14 cellular contexts compared by ENCODE assay signal in the genomic region with DNA sequence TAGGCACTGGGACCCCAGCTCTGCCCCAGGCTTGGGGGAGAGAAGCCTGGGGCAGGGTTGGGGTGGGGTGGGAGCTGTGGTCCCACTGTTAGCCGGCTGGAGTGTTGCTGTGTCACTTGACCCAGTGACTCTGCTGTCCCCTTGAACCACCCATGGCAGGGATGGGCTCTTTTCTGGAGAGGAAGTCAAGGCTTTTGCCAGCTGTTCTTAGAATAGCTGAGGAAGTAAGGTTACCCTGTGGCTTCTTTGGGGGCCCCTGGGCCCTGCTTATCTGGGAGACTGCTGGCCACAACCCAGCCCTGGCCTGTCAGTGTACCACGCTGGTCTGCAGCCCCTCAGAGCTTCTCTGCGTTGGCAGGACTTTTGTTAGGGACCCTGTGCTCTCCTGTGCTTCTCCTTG. TPM values are rescaled to one million over a fixed set of nuclear protein-coding genes. Genes with fewer than 3 reads are reported as not detected.
DNase-seq lines count a peak whose midpoint lies in the region; ATAC-seq, FAIRE-seq and TF ChIP-seq lines count a peak whose summit lies in the region.
"Had no signal": no experiment of that assay in that cellular context is flagged by ENCODE, and none has a peak within 500 bp of the region (broad histone marks: within the 10 kb centered on the region; RNA-seq: fewer than 3 reads in every experiment).

No MANE protein-coding gene starts in this region.

- H3K79me2 ChIP-seq in K562 (ENCODE audit: control insufficient read depth, insufficient read depth, low read length) = no peaks in the 10 kb centered on the region
- H3K79me2 ChIP-seq in OCI-LY7 (ENCODE audit: insufficient read depth, low read depth, low read length) = no peaks in the 10 kb centered on the region

- FAIRE-seq in K562 (lab: Jason Lieb, UNC) = no peak
- FAIRE-seq: H1 had no signal

- intact Hi-C loops in CD14-positive monocyte (cut with micrococcal nuclease) (loop anchor here (5.0 to 10.0 kb wide), 2 partner anchors 52 to 110 kb away; no protein-coding TSS in a partner anchor), K562 (cut with micrococcal nuclease) (no loop called here), OCI-LY7 (cut with micrococcal nuclease; ENCODE audit: unreplicated experiment) (no loop called here)

- H3K4me1 ChIP-seq in K562 (replicated peaks in 1 of 2; ENCODE audit: control insufficient read depth in 2 of 2, insufficient read depth in 2 of 2, low read length in 2 of 2) (peaks cover 5 to 39% of the 10 kb centered on the region in 2 experiments; a peak in 3 of 5 replicates), lung (ENCODE audit: control insufficient read depth in 2 of 2, insufficient read depth in 2 of 2, low read length in 2 of 2) (no peaks in the 10 kb centered on the region), OCI-LY7 (ENCODE audit: insufficient read depth, low read length, poor library complexity, severe bottlenecking) (peaks cover 4% of the 10 kb centered on the region)
- H3K4me1 ChIP-seq: foreskin keratinocyte had no signal

- H3K9me2 ChIP-seq in OCI-LY7 (ENCODE audit: insufficient read depth, low read length) = no peaks in the 10 kb centered on the region

- peak overlapping the region in 1 of 2 experiments; percentile 78; a peak in 2 of 4 replicates for H3K9ac ChIP-seq in K562 (ENCODE audit: insufficient read depth in 1 of 2, low read depth in 2 of 2, low read length in 2 of 2)

- H3K9me3 ChIP-seq in K562 (replicated peaks; ENCODE audit: control insufficient read depth, insufficient read depth, low read depth, low read length) (no peaks in the 10 kb centered on the region), lung (ENCODE audit: control insufficient read depth in 2 of 2, insufficient read depth in 1 of 2, low read length in 1 of 2) (no peaks in the 10 kb centered on the region), OCI-LY7 (ENCODE audit: low read length) (no peaks in the 10 kb centered on the region)
- H3K9me3 ChIP-seq: stomach had no signal

- 30% methylated on average over 2 of the region's 3 CpGs for WGBS in K562 (ENCODE audit: insufficient coverage, low coverage, missing lambda C conversion rate)
- 32 to 63% methylated on average over 3 of the region's 3 CpGs for WGBS in lung, 2 donors

- no peaks in the 10 kb centered on the region for H3K9me1 ChIP-seq in K562 (ENCODE audit: control insufficient read depth, insufficient read depth, low read length)

- POLR2A ChIA-PET in K562 (lab: Yijun Ruan, JAX) = no interaction called here
- POLR2A ChIA-PET in OCI-LY7 (lab: Charles Lee) = interaction anchor here (1.0 kb wide), 1 partner anchor 99 kb away, joined by 3 read pairs; no protein-coding TSS in a partner anchor

- peaks cover 50% of the 10 kb centered on the region for H3K4me1 Mint-ChIP-seq in CD14-positive monocyte

- H4K20me1 ChIP-seq in K562 (replicated peaks; ENCODE audit: control insufficient read depth, insufficient read depth, low read length) = no peaks in the 10 kb centered on the region
- H4K20me1 ChIP-seq in OCI-LY7 (ENCODE audit: insufficient read depth, low read length) = no peaks in the 10 kb centered on the region

- TF ChIP-seq RAD21 in K562 (CRISPR knock-in tag; conservative IDR thresholded peaks at IDR 0.05 in 1 of 2, IDR thresholded peaks at IDR 0.05 in 1 of 2) = no peak

- no peak for TF ChIP-seq POLR2A in K562 (conservative IDR thresholded peaks at IDR 0.05)

- no TSS peak for BruUV-seq in K562 (replicated peaks; lab: Mats Ljungman, UMichigan)
- no TSS peak for BruUV-seq in OCI-LY7 (replicated peaks; lab: Mats Ljungman, UMichigan)

- TF ChIP-seq EP300 in K562 (IDR thresholded peaks at IDR 0.05; ENCODE audit: low read length) = no peak

- peak overlapping the region; percentile 51 to 71 for H3K4me3 Mint-ChIP-seq in CD14-positive monocyte

- H3K36me3 ChIP-seq in K562 (ENCODE audit: control insufficient read depth, insufficient read depth, low read length) = peaks cover 13% of the 10 kb centered on the region; the same call in 1 of the 3 replicates
- peaks cover 6 to 46% of the 10 kb centered on the region in 2 donors for H3K36me3 ChIP-seq in lung (ENCODE audit: control insufficient read depth in 2 of 2, insufficient read depth in 2 of 2, low read length in 2 of 2)
- peaks cover 24% of the 10 kb centered on the region for H3K36me3 ChIP-seq in OCI-LY7 (ENCODE audit: insufficient read depth, low read length)

- H3K4me2 ChIP-seq in K562 (ENCODE audit: insufficient read depth, low read length) (no peak overlapping the region), OCI-LY7 (ENCODE audit: low read length) (no peak overlapping the region)

- no peak overlapping the region for H3K4me3 ChIP-seq in K562
- H3K4me3 ChIP-seq in lung = no peak overlapping the region
- H3K4me3 ChIP-seq in OCI-LY7 (ENCODE audit: low read depth, low read length, poor library complexity, severe bottlenecking) = no peak overlapping the region
- H3K4me3 ChIP-seq: stomach had no signal

- H3K27me3 ChIP-seq in K562 (ENCODE audit: control insufficient read depth in 2 of 2, insufficient read depth in 2 of 2, low read length in 2 of 2) (no peaks in the 10 kb centered on the region), lung (ENCODE audit: control insufficient read depth, insufficient read depth) (no peaks in the 10 kb centered on the region)
- H3K27me3 ChIP-seq: foreskin keratinocyte, stomach had no signal

- ATAC-seq in K562 (no peak), lung (ENCODE audit: insufficient read depth, low FRiP score) (peak; percentile 37), HG03439 (IDR thresholded peaks at IDR 0.05; ENCODE audit: unreplicated experiment) (no peak), GM18907 (IDR thresholded peaks at IDR 0.05; ENCODE audit: unreplicated experiment) (no peak), GM19324 (IDR thresholded peaks at IDR 0.05; ENCODE audit: low FRiP score, unreplicated experiment) (no peak)
- ATAC-seq: foreskin keratinocyte had no signal

- CTCF ChIA-PET in K562 (lab: Yijun Ruan, JAX; ENCODE audit: low intra/inter-chr PET ratio) (no interaction called here), OCI-LY7 (lab: Charles Lee; ENCODE audit: unreplicated experiment) (no interaction called here)

- TF ChIP-seq CTCF in CD14-positive monocyte (IDR thresholded peaks at IDR 0.05) (no peak), K562 (IDR thresholded peaks at IDR 0.05 in 2 of 3, conservative IDR thresholded peaks at IDR 0.05 in 1 of 3; ENCODE audit: insufficient read depth in 2 of 3, low read depth in 1 of 3, low read length in 3 of 3) (no peak), lung (IDR thresholded peaks at IDR 0.05; ENCODE audit: control extremely low read depth, extremely low read depth) (no peak), OCI-LY7 (conservative IDR thresholded peaks at IDR 0.05; ENCODE audit: low read length) (no peak)

- H3K27ac ChIP-seq in K562 (ENCODE audit: extremely low read depth, low read depth, low read length) (no peak overlapping the region), lung (ENCODE audit: low read depth in 1 of 2, low read length in 1 of 2) (peak overlapping the region in 1 of 2 donors; percentile 39), OCI-LY7 (ENCODE audit: low read depth, low read length, poor library complexity, severe bottlenecking) (no peak overlapping the region)
- H3K27ac ChIP-seq: foreskin keratinocyte had no signal

- peaks cover 43 to 62% of the 10 kb centered on the region in 2 donors for H3K36me3 Mint-ChIP-seq in CD14-positive monocyte

- H2AFZ ChIP-seq in K562 (ENCODE audit: low read depth, low read length) = no peak overlapping the region
- no peak overlapping the region for H2AFZ ChIP-seq in OCI-LY7 (ENCODE audit: low read length)

- DNase-seq in CD14-positive monocyte (ENCODE audit: low spot score) = peak; percentile 86
- peak; percentile 95 for DNase-seq in MV-4-11 (lab: John Stamatoyannopoulos, UW)
- DNase-seq in K562 (ENCODE audit: extremely low read depth in 1 of 4, low spot score in 3 of 4) = no peak
- DNase-seq in lung (ENCODE audit: low spot score) = peak; percentile 56
- DNase-seq in OCI-LY7 (ENCODE audit: low spot score) = no peak
- DNase-seq: foreskin keratinocyte; NCI-H1105; stimulated activated CD4-positive, alpha-beta T cell treated with anti-CD3 and anti-CD28 coated beads, Interleukin-4, amount 100 ng/mL, for 4 hours; stomach had no signal

- peaks cover 0 to 5% (median 0%) of the 10 kb centered on the region in 7 donors for H3K9me3 Mint-ChIP-seq in CD14-positive monocyte

- no peaks in the 10 kb centered on the region for H3K27me3 Mint-ChIP-seq in CD14-positive monocyte (ENCODE audit: low read depth in 3 of 3)

- in situ Hi-C loops in K562 (cut with MboI) = no loop called here

- H3K27ac Mint-ChIP-seq in CD14-positive monocyte = peak overlapping the region; percentile 98 to 100 (median 99)

RNA-seq across cellular contexts. Expression of a gene that starts 9.1 kb away (rescaled TPM):
- polyA plus RNA-seq in CD14-positive monocyte = 10 to 100 TPM; 11.2 to 14.4 TPM
- 25.7 and 85.1 TPM in 2 replicates for total RNA-seq in K562 (2011; cell fraction: chromatin; rRNA removed; ENCODE audit: low replicate concordance)
- 82.6 and 98.1 TPM in 2 replicates for total RNA-seq in K562 (2011; cell fraction: nucleolus; rRNA removed)
- 36.0 and 52.2 TPM in 2 replicates for total RNA-seq in K562 (2011; cell fraction: nucleoplasm; rRNA removed)
- 19.6 and 25.6 TPM in 2 replicates for total RNA-seq in K562 (2014; rRNA removed)
- 3.2 and 6.5 TPM in 2 replicates for total RNA-seq in K562 (2014; rRNA removed; fragmentation: Illumina TruSeq; extraction: Trizol)
- 8.3 and 9.6 TPM in 2 replicates for total RNA-seq in K562 (2015; rRNA removed; fragmentation: Illumina TruSeq; extraction: Trizol)
- 30.2 and 32.3 TPM in 2 replicates for total RNA-seq in K562 (2021)
- polyA plus RNA-seq in K562 (2011; rRNA removed) = 7.4 and 16.1 TPM in 2 replicates
- 10.8 and 19.2 TPM in 2 replicates for polyA plus RNA-seq in K562 (2011; cell fraction: cytosol; rRNA removed)
- 41.4 and 57.5 TPM in 2 replicates for polyA plus RNA-seq in K562 (2011; cell fraction: nucleus; rRNA removed)
- polyA plus RNA-seq in K562 (2012) = 18.1 and 35.8 TPM in 2 replicates
- 9.9 and 12.8 TPM in 2 replicates for polyA plus RNA-seq in K562 (2014; fragmentation: Illumina TruSeq; extraction: Trizol)
- polyA plus RNA-seq in K562 (2014; fragmentation: Nextera tagmentation; extraction: Ambion mirVana) = under 1 TPM; 0.07 to 0.74 TPM
- 15.7 and 17.0 TPM in 2 replicates for polyA plus RNA-seq in K562 (2014; rRNA removed)
- polyA minus RNA-seq in K562 (2011; rRNA and poly(A)+ RNA removed) = 6.2 and 8.8 TPM in 2 replicates
- polyA minus RNA-seq in K562 (2011; cell fraction: cytosol; rRNA and poly(A)+ RNA removed) = 16.3 and 30.6 TPM in 2 replicates
- 23.7 and 30.1 TPM in 2 replicates for polyA minus RNA-seq in K562 (2011; cell fraction: nucleus; rRNA and poly(A)+ RNA removed)
- total RNA-seq in lung = 100 to 1,000 TPM in 1 of 2 donors, 10 to 100 TPM in 1; 41.8 to 267 TPM
- polyA plus RNA-seq in lung = 100 to 1,000 TPM in 1 of 2 donors, 10 to 100 TPM in 1; 89.9 to 154 TPM
- 50.6 and 54.3 TPM in 2 replicates for total RNA-seq in OCI-LY7 (2014; rRNA removed; shearing (Covaris generic))
- 92.4 and 93.0 TPM in 2 replicates for total RNA-seq in OCI-LY7 (2022)

RNA-seq across cellular contexts. Expression of a gene that starts 22.2 kb away (rescaled TPM):
- polyA plus RNA-seq in CD14-positive monocyte (10 to 100 TPM; 32.8 to 34.3 TPM), K562 (2011; rRNA removed) (10.6 and 12.0 TPM in 2 replicates), K562 (2014; fragmentation: Illumina TruSeq; extraction: Trizol) (7.1 and 8.9 TPM in 2 replicates), K562 (2014; fragmentation: Nextera tagmentation; extraction: Ambion mirVana) (under 1 TPM; 0.25 to 0.83 TPM), K562 (2014; rRNA removed) (15.4 and 17.0 TPM in 2 replicates), lung (10 to 100 TPM; 54.4 to 68.1 TPM)
- 31.5 and 96.4 TPM in 2 replicates for total RNA-seq in K562 (2011; cell fraction: chromatin; rRNA removed; ENCODE audit: low replicate concordance)
- total RNA-seq in K562 (2011; cell fraction: nucleolus; rRNA removed) = 70.1 and 71.4 TPM in 2 replicates
- total RNA-seq in K562 (2011; cell fraction: nucleoplasm; rRNA removed) = 41.6 and 43.7 TPM in 2 replicates
- total RNA-seq in K562 (2014; rRNA removed) (3.9 and 7.4 TPM in 2 replicates), K562 (2014; rRNA removed; fragmentation: Illumina TruSeq; extraction: Trizol) (1.5 and 2.6 TPM in 2 replicates), K562 (2015; rRNA removed; fragmentation: Illumina TruSeq; extraction: Trizol) (3.5 and 4.9 TPM in 2 replicates), K562 (2021) (14.2 and 15.1 TPM in 2 replicates), lung (10 to 100 TPM; 11.6 to 65.3 TPM), OCI-LY7 (2022) (16.7 and 18.3 TPM in 2 replicates)
- polyA plus RNA-seq in K562 (2011; cell fraction: cytosol; rRNA removed) = 10.0 and 24.6 TPM in 2 replicates
- 37.8 and 59.0 TPM in 2 replicates for polyA plus RNA-seq in K562 (2011; cell fraction: nucleus; rRNA removed)
- polyA plus RNA-seq in K562 (2012) = 11.8 and 15.7 TPM in 2 replicates
- 4.7 and 8.5 TPM in 2 replicates for polyA minus RNA-seq in K562 (2011; rRNA and poly(A)+ RNA removed)
- 7.9 and 10.4 TPM in 2 replicates for polyA minus RNA-seq in K562 (2011; cell fraction: cytosol; rRNA and poly(A)+ RNA removed)
- polyA minus RNA-seq in K562 (2011; cell fraction: nucleus; rRNA and poly(A)+ RNA removed) = 9.4 and 11.6 TPM in 2 replicates
- total RNA-seq in OCI-LY7 (2014; rRNA removed; shearing (Covaris generic)) = 2.4 and 7.8 TPM in 2 replicates

RNA-seq across cellular contexts. Expression of a gene that starts 28.7 kb away (rescaled TPM):
- 1 to 10 TPM in 1 of 2 donors, under 1 TPM in 1; 0.41 to 1.0 TPM for polyA plus RNA-seq in CD14-positive monocyte
- total RNA-seq in K562 (2011; cell fraction: chromatin; rRNA removed; ENCODE audit: low replicate concordance) = 0.39 and 3.7 TPM in 2 replicates
- total RNA-seq in K562 (2011; cell fraction: nucleolus; rRNA removed) = 1.8 and 2.5 TPM in 2 replicates
- total RNA-seq in K562 (2011; cell fraction: nucleoplasm; rRNA removed) = 2.4 and 2.6 TPM in 2 replicates
- 5.9 and 8.0 TPM in 2 replicates for total RNA-seq in K562 (2014; rRNA removed)
- 1.4 and 2.4 TPM in 2 replicates for total RNA-seq in K562 (2014; rRNA removed; fragmentation: Illumina TruSeq; extraction: Trizol)
- total RNA-seq in K562 (2015; rRNA removed; fragmentation: Illumina TruSeq; extraction: Trizol) = 4.1 and 4.6 TPM in 2 replicates
- 9.1 and 9.3 TPM in 2 replicates for total RNA-seq in K562 (2021)
- polyA plus RNA-seq in K562 (2011; rRNA removed) = 4.9 and 7.6 TPM in 2 replicates
- 11.3 and 16.2 TPM in 2 replicates for polyA plus RNA-seq in K562 (2011; cell fraction: cytosol; rRNA removed)
- polyA plus RNA-seq in K562 (2011; cell fraction: nucleus; rRNA removed) = 4.4 and 6.5 TPM in 2 replicates
- polyA plus RNA-seq in K562 (2012) = 7.0 and 15.6 TPM in 2 replicates
- 12.9 and 17.2 TPM in 2 replicates for polyA plus RNA-seq in K562 (2014; fragmentation: Illumina TruSeq; extraction: Trizol)
- polyA plus RNA-seq in K562 (2014; fragmentation: Nextera tagmentation; extraction: Ambion mirVana) = under 1 TPM; 0.04 TPM
- 5.3 and 6.3 TPM in 2 replicates for polyA plus RNA-seq in K562 (2014; rRNA removed)
- polyA minus RNA-seq in K562 (2011; rRNA and poly(A)+ RNA removed) = 1.1 and 1.6 TPM in 2 replicates
- polyA minus RNA-seq in K562 (2011; cell fraction: cytosol; rRNA and poly(A)+ RNA removed) = 3.9 and 6.9 TPM in 2 replicates
- 1.1 and 2.1 TPM in 2 replicates for polyA minus RNA-seq in K562 (2011; cell fraction: nucleus; rRNA and poly(A)+ RNA removed)
- total RNA-seq in lung = 10 to 100 TPM; 25.2 to 44.1 TPM
- 10 to 100 TPM; 24.2 to 71.8 TPM for polyA plus RNA-seq in lung
- not detected in 2 replicates for total RNA-seq in OCI-LY7 (2014; rRNA removed; shearing (Covaris generic))
- not detected in 2 replicates for total RNA-seq in OCI-LY7 (2022)

RNA-seq across cellular contexts. Expression of a gene that starts 51.0 kb away (rescaled TPM):
- polyA plus RNA-seq in CD14-positive monocyte (not detected), K562 (2011; rRNA removed) (0.25 and 0.64 TPM in 2 replicates), K562 (2014; fragmentation: Illumina TruSeq; extraction: Trizol) (0.30 TPM in 2 replicates), K562 (2014; fragmentation: Nextera tagmentation; extraction: Ambion mirVana) (under 1 TPM in 1 of 2 experiments, not detected in 1; 0.01 TPM), K562 (2014; rRNA removed) (0.17 and 0.18 TPM in 2 replicates), lung (10 to 100 TPM in 1 of 2 donors, 1 to 10 TPM in 1; 9.2 to 20.0 TPM)
- 0.56 and 3.9 TPM in 2 replicates for total RNA-seq in K562 (2011; cell fraction: chromatin; rRNA removed; ENCODE audit: low replicate concordance)
- total RNA-seq in K562 (2011; cell fraction: nucleolus; rRNA removed) = 0.92 and 3.5 TPM in 2 replicates
- total RNA-seq in K562 (2011; cell fraction: nucleoplasm; rRNA removed) = 0.99 and 1.2 TPM in 2 replicates
- total RNA-seq in K562 (2014; rRNA removed) (0.18 and 0.24 TPM in 2 replicates), K562 (2014; rRNA removed; fragmentation: Illumina TruSeq; extraction: Trizol) (0.25 TPM in 1 of 2 replicates, not detected in the other), K562 (2015; rRNA removed; fragmentation: Illumina TruSeq; extraction: Trizol) (0.07 and 0.23 TPM in 2 replicates), K562 (2021) (0.67 and 0.89 TPM in 2 replicates), lung (10 to 100 TPM; 18.3 to 30.4 TPM), OCI-LY7 (2022) (1.9 and 2.8 TPM in 2 replicates)
- polyA plus RNA-seq in K562 (2011; cell fraction: cytosol; rRNA removed) = 0.40 and 0.49 TPM in 2 replicates
- 2.3 and 2.5 TPM in 2 replicates for polyA plus RNA-seq in K562 (2011; cell fraction: nucleus; rRNA removed)
- polyA plus RNA-seq in K562 (2012) = 0.65 and 2.6 TPM in 2 replicates
- 0.06 and 0.07 TPM in 2 replicates for polyA minus RNA-seq in K562 (2011; rRNA and poly(A)+ RNA removed)
- polyA minus RNA-seq in K562 (2011; cell fraction: cytosol; rRNA and poly(A)+ RNA removed) = 0.38 and 1.0 TPM in 2 replicates
- polyA minus RNA-seq in K562 (2011; cell fraction: nucleus; rRNA and poly(A)+ RNA removed) = 0.54 and 1.8 TPM in 2 replicates
- 1.1 and 1.6 TPM in 2 replicates for total RNA-seq in OCI-LY7 (2014; rRNA removed; shearing (Covaris generic))
- total RNA-seq: RPMI7951 had no signal

RNA-seq across cellular contexts. Expression of a gene that starts 55.8 kb away (rescaled TPM):
- polyA plus RNA-seq in CD14-positive monocyte = 1 to 10 TPM; 1.4 to 3.0 TPM
- 1.5 and 4.5 TPM in 2 replicates for total RNA-seq in K562 (2011; cell fraction: chromatin; rRNA removed; ENCODE audit: low replicate concordance)
- total RNA-seq in K562 (2011; cell fraction: nucleolus; rRNA removed) = 3.2 and 5.0 TPM in 2 replicates
- 1.8 and 2.3 TPM in 2 replicates for total RNA-seq in K562 (2011; cell fraction: nucleoplasm; rRNA removed)
- total RNA-seq in K562 (2014; rRNA removed) = 1.7 and 3.2 TPM in 2 replicates
- total RNA-seq in K562 (2014; rRNA removed; fragmentation: Illumina TruSeq; extraction: Trizol) = 0.29 and 0.32 TPM in 2 replicates
- total RNA-seq in K562 (2015; rRNA removed; fragmentation: Illumina TruSeq; extraction: Trizol) = 0.47 and 0.98 TPM in 2 replicates
- 1.8 and 2.1 TPM in 2 replicates for total RNA-seq in K562 (2021)
- 0.86 and 1.6 TPM in 2 replicates for polyA plus RNA-seq in K562 (2011; rRNA removed)
- polyA plus RNA-seq in K562 (2011; cell fraction: cytosol; rRNA removed) = 2.2 and 5.5 TPM in 2 replicates
- polyA plus RNA-seq in K562 (2011; cell fraction: nucleus; rRNA removed) = 1.9 and 3.8 TPM in 2 replicates
- polyA plus RNA-seq in K562 (2012) = 1.8 and 3.7 TPM in 2 replicates
- polyA plus RNA-seq in K562 (2014; fragmentation: Illumina TruSeq; extraction: Trizol) = 0.54 and 0.79 TPM in 2 replicates
- polyA plus RNA-seq in K562 (2014; fragmentation: Nextera tagmentation; extraction: Ambion mirVana) = under 1 TPM in 1 of 2 experiments, not detected in 1; 0.07 TPM
- 1.5 and 2.2 TPM in 2 replicates for polyA plus RNA-seq in K562 (2014; rRNA removed)
- 0.51 and 0.70 TPM in 2 replicates for polyA minus RNA-seq in K562 (2011; rRNA and poly(A)+ RNA removed)
- polyA minus RNA-seq in K562 (2011; cell fraction: cytosol; rRNA and poly(A)+ RNA removed) = 1.0 TPM in 1 of 2 replicates, not detected in the other
- 1.6 and 1.7 TPM in 2 replicates for polyA minus RNA-seq in K562 (2011; cell fraction: nucleus; rRNA and poly(A)+ RNA removed)
- 10 to 100 TPM in 1 of 2 donors, 1 to 10 TPM in 1; 4.1 to 10.3 TPM for total RNA-seq in lung
- 10 to 100 TPM in 1 of 2 donors, 1 to 10 TPM in 1; 4.7 to 11.1 TPM for polyA plus RNA-seq in lung
- not detected in 2 replicates for total RNA-seq in OCI-LY7 (2014; rRNA removed; shearing (Covaris generic))
- not detected in 2 replicates for total RNA-seq in OCI-LY7 (2022)

Comparison
In these comparisons a context has a peak if more than half of its experiments do, and no peak if none do; other contexts are left out.
1. DNase-seq: peak in CD14-positive monocyte (single experiment), MV-4-11 (single experiment) and lung (single experiment); none in K562 (0 of 4) and OCI-LY7 (single experiment).
2. intact Hi-C loops: an anchor here in CD14-positive monocyte (5.0 to 10.0 kb wide); none called in K562 and OCI-LY7.